ENCODE assay signal across 9 cellular contexts in the genomic region with DNA sequence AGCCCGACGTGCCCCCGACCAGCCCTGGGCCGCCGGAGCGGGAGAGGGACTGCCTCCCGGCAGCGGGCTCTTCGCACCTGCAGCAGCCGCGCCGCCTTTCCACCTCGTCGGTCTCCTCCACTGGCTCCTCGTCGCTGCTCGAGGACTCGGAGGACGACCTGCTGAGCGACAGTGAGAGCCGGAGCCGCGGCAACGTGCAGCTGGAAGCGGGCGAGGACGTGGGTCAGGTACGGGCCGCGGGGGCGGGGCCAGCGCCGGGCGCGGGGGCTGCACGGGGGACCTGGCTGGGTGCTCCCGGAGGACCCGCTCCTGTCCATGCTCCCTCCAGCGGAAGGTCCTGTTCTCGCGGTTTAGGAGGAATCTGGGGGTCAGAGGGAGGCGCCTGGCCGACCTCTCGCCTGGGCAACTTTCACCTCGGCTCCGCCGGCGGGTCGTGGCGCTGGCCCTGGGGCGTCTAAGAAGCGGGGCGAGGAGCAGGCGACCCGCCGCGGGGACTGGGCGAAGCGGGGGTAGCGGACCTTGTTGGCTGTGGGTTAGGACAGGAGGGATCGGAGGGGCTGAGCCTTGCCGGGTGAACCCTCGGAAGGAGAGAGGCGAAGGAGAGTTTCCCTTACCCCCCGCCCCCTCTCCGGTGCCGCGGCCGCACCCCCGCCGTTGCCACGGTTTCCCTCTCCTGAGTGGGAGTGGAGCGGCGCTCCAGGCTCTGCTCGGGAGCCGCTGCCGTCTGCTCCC. TPM values are rescaled to one million over a fixed set of nuclear protein-coding genes. Genes with fewer than 3 reads are reported as not detected.
A peak's percentile ranks its signal among the peaks of the same experiment; 100 is the strongest.
DNase-seq lines count a peak whose midpoint lies in the region; ATAC-seq and TF ChIP-seq lines count a peak whose summit lies in the region.
"Had no signal": no experiment of that assay in that cellular context is flagged by ENCODE, and none has a peak within 500 bp of the region (broad histone marks: within the 10 kb centered on the region; RNA-seq: fewer than 3 reads in every experiment).

No MANE protein-coding gene starts in this region.

- H3K27ac ChIP-seq in fibroblast of lung (ENCODE audit: insufficient read depth, low read length) (no peak overlapping the region), prostate gland (no peak overlapping the region)

- TF ChIP-seq CTCF in fibroblast of lung (conservative IDR thresholded peaks at IDR 0.05 in 1 of 2, IDR thresholded peaks at IDR 0.05 in 1 of 2; ENCODE audit: low read depth in 1 of 2, low read length in 2 of 2) (no peak), prostate gland (IDR thresholded peaks at IDR 0.05) (no peak)

- no peak overlapping the region for H2AFZ ChIP-seq in fibroblast of lung (ENCODE audit: low read length)

- no peaks in the 10 kb centered on the region for H3K79me2 ChIP-seq in fibroblast of lung (ENCODE audit: control insufficient read depth, insufficient read depth, low read length)

- DNase-seq in COR-L47 (lab: John Stamatoyannopoulos, UW) (peak; percentile 23), HK-2 (ENCODE audit: unreplicated experiment) (peak; percentile 45), fibroblast of lung (ENCODE audit: low read depth in 2 of 2) (no peak), prostate gland (ENCODE audit: low spot score) (no peak), dedifferentiated amniotic fluid mesenchymal stem cell (ENCODE audit: extremely low spot score) (no peak)
- peak; percentile 42 for DNase-seq in activated CD4-positive, alpha-beta T cell treated with anti-CD3 and anti-CD28 coated beads, Interleukin-2, amount 10 ng/mL, durations not matched to agents 7 days and 5 days

- H3K4me1 Mint-ChIP-seq in activated CD4-positive, alpha-beta T cell treated with anti-CD3 and anti-CD28 coated beads, Interleukin-2, amount 10 ng/mL, durations not matched to agents 7 days and 5 days: peaks cover 32% of the 10 kb centered on the region

- peaks cover 18% of the 10 kb centered on the region for H3K4me1 ChIP-seq in fibroblast of lung (ENCODE audit: control insufficient read depth, extremely low read depth, insufficient read depth, low read length)
- peaks cover 6% of the 10 kb centered on the region for H3K4me1 ChIP-seq in prostate gland (replicated peaks)

- TF ChIP-seq POLR2A in prostate gland (IDR thresholded peaks at IDR 0.05): no peak

- H3K36me3 ChIP-seq in fibroblast of lung (ENCODE audit: control insufficient read depth, insufficient read depth, low read length): no peaks in the 10 kb centered on the region
- H3K36me3 ChIP-seq in prostate gland: no peaks in the 10 kb centered on the region

- no peaks in the 10 kb centered on the region for H3K36me3 Mint-ChIP-seq in activated CD4-positive, alpha-beta T cell treated with anti-CD3 and anti-CD28 coated beads, Interleukin-2, amount 10 ng/mL, durations not matched to agents 7 days and 5 days (ENCODE audit: low read depth)

- peak overlapping the region; percentile 54 for H3K4me3 Mint-ChIP-seq in activated CD4-positive, alpha-beta T cell treated with anti-CD3 and anti-CD28 coated beads, Interleukin-2, amount 10 ng/mL, durations not matched to agents 7 days and 5 days

- H3K27me3 ChIP-seq in fibroblast of lung (ENCODE audit: control insufficient read depth, insufficient read depth, low read length) (no peaks in the 10 kb centered on the region), prostate gland (replicated peaks; ENCODE audit: insufficient read depth) (peaks cover 3% of the 10 kb centered on the region)

- peaks cover 54% of the 10 kb centered on the region for H3K27me3 Mint-ChIP-seq in activated CD4-positive, alpha-beta T cell treated with anti-CD3 and anti-CD28 coated beads, Interleukin-2, amount 10 ng/mL, durations not matched to agents 7 days and 5 days

- peak overlapping the region; percentile 33 to 57 (median 47) for H3K4me3 ChIP-seq in fibroblast of lung (replicated peaks in 1 of 4; ENCODE audit: control extremely low read depth in 1 of 4, insufficient read depth in 1 of 4, low read depth in 3 of 4, low read length in 4 of 4)
- H3K4me3 ChIP-seq in prostate gland: peak overlapping the region; percentile 40 to 46

- H3K27ac Mint-ChIP-seq in activated CD4-positive, alpha-beta T cell treated with anti-CD3 and anti-CD28 coated beads, Interleukin-2, amount 10 ng/mL, durations not matched to agents 7 days and 5 days: no peak overlapping the region

- intact Hi-C loops in prostate gland (cut with DNase I): no loop called here

- H3K9ac ChIP-seq in fibroblast of lung (ENCODE audit: insufficient read depth, low read length): no peak overlapping the region

- 3% methylated on average over 38 of the region's 77 CpGs for WGBS in prostate gland

- CTCF ChIA-PET in activated CD4-positive, alpha-beta T cell treated with anti-CD3 and anti-CD28 coated beads, Interleukin-2, amount 10 ng/mL, durations not matched to agents 7 days and 5 days (lab: Charles Lee): interaction anchor here (1.2 to 2.2 kb wide), 3 partner anchors 15 to 590 kb away, joined by 3 to 8 read pairs (median 4); no protein-coding TSS in a partner anchor

- POLR2A ChIA-PET in activated CD4-positive, alpha-beta T cell treated with anti-CD3 and anti-CD28 coated beads, Interleukin-2, amount 10 ng/mL, durations not matched to agents 7 days and 5 days (lab: Charles Lee): no interaction called here

- H3K9me3 ChIP-seq in fibroblast of lung (ENCODE audit: control insufficient read depth, insufficient read depth, low read depth, low read length) (no peaks in the 10 kb centered on the region), prostate gland (no peaks in the 10 kb centered on the region)

- peak overlapping the region; percentile 66 for H3K4me2 ChIP-seq in fibroblast of lung (ENCODE audit: extremely low read depth, insufficient read depth, low read length)

- no peaks in the 10 kb centered on the region for H4K20me1 ChIP-seq in fibroblast of lung (ENCODE audit: control insufficient read depth, extremely low read depth, insufficient read depth, low read length)

- H3K9me3 Mint-ChIP-seq in activated CD4-positive, alpha-beta T cell treated with anti-CD3 and anti-CD28 coated beads, Interleukin-2, amount 10 ng/mL, durations not matched to agents 7 days and 5 days: no peaks in the 10 kb centered on the region

- ATAC-seq in GM19463 (IDR thresholded peaks at IDR 0.05; ENCODE audit: unreplicated experiment): peak; percentile 15
- ATAC-seq in GM21619 (IDR thresholded peaks at IDR 0.05; ENCODE audit: unreplicated experiment): no peak

RNA-seq across cellular contexts. Expression of gene ITPKA, which starts 0.7 kb away (rescaled TPM):
- total RNA-seq in activated CD4-positive, alpha-beta T cell treated with anti-CD3 and anti-CD28 coated beads, Interleukin-2, amount 10 ng/mL, durations not matched to agents 7 days and 5 days: under 1 TPM in 1 of 2 experiments, not detected in 1; 0.35 TPM
- total RNA-seq in fibroblast of lung (3.9 and 35.0 TPM in 2 replicates), prostate gland (10 to 100 TPM in 1 of 2 donors, under 1 TPM in 1; 0.23 to 14.2 TPM)
- polyA plus RNA-seq in fibroblast of lung: 0.32 and 2.9 TPM in 2 replicates
- polyA plus RNA-seq in fibroblast of lung (2012): 0.56 and 7.0 TPM in 2 replicates
- polyA minus RNA-seq in fibroblast of lung (ENCODE audit: low replicate concordance): 5.0 TPM in 1 of 2 replicates, not detected in the other

RNA-seq across cellular contexts. Expression of gene LTK, which starts 19.3 kb away (rescaled TPM):
- 1 to 10 TPM in 1 of 2 experiments, under 1 TPM in 1; 0.87 to 1.1 TPM for total RNA-seq in activated CD4-positive, alpha-beta T cell treated with anti-CD3 and anti-CD28 coated beads, Interleukin-2, amount 10 ng/mL, durations not matched to agents 7 days and 5 days
- total RNA-seq in fibroblast of lung: under 0.01 and 0.99 TPM in 2 replicates
- 0.14 and 0.19 TPM in 2 replicates for polyA plus RNA-seq in fibroblast of lung
- 0.48 and 0.71 TPM in 2 replicates for polyA plus RNA-seq in fibroblast of lung (2012)
- 0.59 and 0.67 TPM in 2 replicates for polyA minus RNA-seq in fibroblast of lung (ENCODE audit: low replicate concordance)
- total RNA-seq in prostate gland: 1 to 10 TPM in 1 of 2 donors, not detected in 1; 1.5 TPM
- total RNA-seq: SK-MEL-5 had no signal

RNA-seq across cellular contexts. Expression of gene RPAP1, which starts 49.7 kb away (rescaled TPM):
- total RNA-seq in activated CD4-positive, alpha-beta T cell treated with anti-CD3 and anti-CD28 coated beads, Interleukin-2, amount 10 ng/mL, durations not matched to agents 7 days and 5 days: 10 to 100 TPM; 33.8 to 36.3 TPM
- 14.4 and 18.0 TPM in 2 replicates for total RNA-seq in fibroblast of lung
- polyA plus RNA-seq in fibroblast of lung: 5.9 and 7.9 TPM in 2 replicates
- polyA plus RNA-seq in fibroblast of lung (2012): 15.4 and 19.6 TPM in 2 replicates
- 47.6 and 69.9 TPM in 2 replicates for polyA minus RNA-seq in fibroblast of lung (ENCODE audit: low replicate concordance)
- total RNA-seq in prostate gland: 10 to 100 TPM; 17.0 to 47.3 TPM

Comparison
In these comparisons a context has a peak if more than half of its experiments do, and no peak if none do; other contexts are left out.
1. DNase-seq: peak in COR-L47 (single experiment), HK-2 (single experiment) and activated CD4-positive, alpha-beta T cell treated with anti-CD3 and anti-CD28 coated beads, Interleukin-2, amount 10 ng/mL, durations not matched to agents 7 days and 5 days (single experiment); none in fibroblast of lung (0 of 2), prostate gland (single experiment) and dedifferentiated amniotic fluid mesenchymal stem cell (single experiment).